ENCODE assay signal across 26 cellular contexts in the genomic region with DNA sequence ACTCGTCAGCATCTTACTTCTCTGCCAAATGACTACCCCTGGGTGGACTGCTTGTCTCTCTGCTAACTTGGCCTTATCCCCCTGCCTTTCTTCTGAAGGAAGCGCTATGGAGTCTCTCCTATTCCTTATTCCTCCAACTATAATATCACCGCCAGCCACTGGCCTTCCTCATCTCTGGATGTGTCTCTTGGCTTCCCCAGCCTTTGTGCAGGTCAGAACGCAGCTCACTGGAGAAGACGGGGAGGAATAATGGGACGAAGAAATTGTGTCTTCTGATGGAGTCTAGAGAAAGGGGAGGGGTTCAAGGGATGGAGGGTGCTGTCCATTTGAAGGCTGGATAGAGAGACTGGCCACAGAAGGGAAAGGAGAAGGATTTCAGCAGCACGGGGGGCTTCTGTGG. TPM values are rescaled to one million over a fixed set of nuclear protein-coding genes. Genes with fewer than 3 reads are reported as not detected.
DNase-seq lines count a peak whose midpoint lies in the region; ATAC-seq and TF ChIP-seq lines count a peak whose summit lies in the region.
"Had no signal": no experiment of that assay in that cellular context is flagged by ENCODE, and none has a peak within 500 bp of the region (broad histone marks: within the 10 kb centered on the region; RNA-seq: fewer than 3 reads in every experiment).

No MANE protein-coding gene starts in this region.

- H3K4me1 Mint-ChIP-seq in activated CD8-positive, alpha-beta memory T cell treated with anti-CD3 and anti-CD28 coated beads, Interleukin-2, amount 10 ng/mL, durations not matched to agents 7 days and 5 days: no peaks in the 10 kb centered on the region
- peaks cover 74% of the 10 kb centered on the region for H3K4me1 Mint-ChIP-seq in osteocyte (ENCODE audit: unreplicated experiment)

- H4K20me1 ChIP-seq in smooth muscle cell (ENCODE audit: low read depth): peaks cover 83% of the 10 kb centered on the region
- H4K20me1 ChIP-seq: BLaER1 treated with 17β-estradiol and CSF1 and Interleukin-3, amounts not matched to agents 10 nM and 100 nM had no signal

- no peak overlapping the region for H3K4me2 ChIP-seq in smooth muscle cell
- H3K4me2 ChIP-seq: GM23338 had no signal

- H3K4me3 ChIP-seq in colonic mucosa (no peak overlapping the region), SJCRH30 (no peak overlapping the region), smooth muscle cell (no peak overlapping the region)
- H3K4me3 ChIP-seq: BLaER1 treated with 17β-estradiol and CSF1 and Interleukin-3, amounts not matched to agents 10 nM and 100 nM; GM23338; Peyer's patch; SK-N-MC had no signal

- no peak overlapping the region for H3K27ac Mint-ChIP-seq in activated CD8-positive, alpha-beta memory T cell treated with anti-CD3 and anti-CD28 coated beads, Interleukin-2, amount 10 ng/mL, durations not matched to agents 7 days and 5 days
- peak overlapping the region; percentile 54 for H3K27ac Mint-ChIP-seq in osteocyte (ENCODE audit: unreplicated experiment)
- H3K27ac Mint-ChIP-seq: CD8-positive, alpha-beta T cell; GM23338 had no signal

- H3K27me3 ChIP-seq in colonic mucosa (no peaks in the 10 kb centered on the region), SJCRH30 (peaks cover 8% of the 10 kb centered on the region), smooth muscle cell (ENCODE audit: low read depth) (no peaks in the 10 kb centered on the region)
- H3K27me3 ChIP-seq: BLaER1 treated with 17β-estradiol and CSF1 and Interleukin-3, amounts not matched to agents 10 nM and 100 nM; Peyer's patch had no signal

- H2AFZ ChIP-seq in smooth muscle cell (ENCODE audit: low read depth): no peak overlapping the region
- H2AFZ ChIP-seq: GM23338 had no signal

- H3K9ac ChIP-seq in colonic mucosa (ENCODE audit: low read depth in 2 of 2, low read length in 2 of 2): no peak overlapping the region
- no peak overlapping the region for H3K9ac ChIP-seq in smooth muscle cell (ENCODE audit: low read depth)
- H3K9ac ChIP-seq: BLaER1 treated with 17β-estradiol and CSF1 and Interleukin-3, amounts not matched to agents 10 nM and 100 nM had no signal

- intact Hi-C loops in colonic mucosa (cut with DNase I): no loop called here

- TF ChIP-seq CTCF in colonic mucosa (IDR thresholded peaks at IDR 0.05) (no peak), osteocyte (IDR thresholded peaks at IDR 0.05) (no peak), smooth muscle cell (IDR thresholded peaks at IDR 0.05; ENCODE audit: borderline replicate concordance, insufficient read depth, poor library complexity, severe bottlenecking) (no peak)

- ATAC-seq in activated CD8-positive, alpha-beta memory T cell treated with anti-CD3 and anti-CD28 coated beads, Interleukin-2, amount 10 ng/mL, durations not matched to agents 7 days and 5 days: no peak
- ATAC-seq in GM21381 (IDR thresholded peaks at IDR 0.05; ENCODE audit: unreplicated experiment): no peak
- ATAC-seq: CD8-positive, alpha-beta T cell; GM23338; HepG2 had no signal

- no peaks in the 10 kb centered on the region for H3K9me3 Mint-ChIP-seq in activated CD8-positive, alpha-beta memory T cell treated with anti-CD3 and anti-CD28 coated beads, Interleukin-2, amount 10 ng/mL, durations not matched to agents 7 days and 5 days (ENCODE audit: low read depth)
- no peaks in the 10 kb centered on the region for H3K9me3 Mint-ChIP-seq in osteocyte (ENCODE audit: unreplicated experiment)
- H3K9me3 Mint-ChIP-seq: CD8-positive, alpha-beta T cell; GM23338 had no signal

- H3F3A ChIP-seq in smooth muscle cell (ENCODE audit: low read depth): peaks cover 15% of the 10 kb centered on the region

- H3K27ac ChIP-seq in colonic mucosa (no peak overlapping the region), SJCRH30 (no peak overlapping the region), smooth muscle cell (ENCODE audit: low read depth) (no peak overlapping the region)
- H3K27ac ChIP-seq: BLaER1 treated with 17β-estradiol and CSF1 and Interleukin-3, amounts not matched to agents 10 nM and 100 nM; HL-60; Peyer's patch; SK-N-MC had no signal

- DNase-seq in activated CD8-positive, alpha-beta memory T cell treated with anti-CD3 and anti-CD28 coated beads, Interleukin-2, amount 50 U/mL, for 48 hours: peak; percentile 10
- no peak for DNase-seq in activated CD8-positive, alpha-beta memory T cell treated with anti-CD3 and anti-CD28 coated beads, Interleukin-2, amount 10 ng/mL, durations not matched to agents 7 days and 5 days
- peak; percentile 3 for DNase-seq in colonic mucosa
- DNase-seq in osteocyte (ENCODE audit: extremely low spot score, unreplicated experiment): peak; percentile 64
- DNase-seq in SJCRH30: no peak
- no peak for DNase-seq in smooth muscle cell (lab: John Stamatoyannopoulos, UW; ENCODE audit: unreplicated experiment)
- DNase-seq: 8988T, DND-41, HCEC 1CT, KBM-7, MM.1S, NCI-H1092, NCI-H1436 treated with DMSO at 0.1 percent for 48 hours, NCI-H2029, NCI-H2227 treated with DMSO at 0.1 percent for 48 hours, NCI-H510A treated with DMSO at 0.1 percent for 48 hours, NCI-H748 treated with DMSO at 0.1 percent for 48 hours had no signal

- CTCF ChIA-PET in activated CD8-positive, alpha-beta memory T cell treated with anti-CD3 and anti-CD28 coated beads, Interleukin-2, amount 10 ng/mL, durations not matched to agents 7 days and 5 days (lab: Charles Lee): no interaction called here

- no peaks in the 10 kb centered on the region for H3K36me3 Mint-ChIP-seq in activated CD8-positive, alpha-beta memory T cell treated with anti-CD3 and anti-CD28 coated beads, Interleukin-2, amount 10 ng/mL, durations not matched to agents 7 days and 5 days
- peaks cover 61% of the 10 kb centered on the region for H3K36me3 Mint-ChIP-seq in osteocyte (ENCODE audit: unreplicated experiment)
- H3K36me3 Mint-ChIP-seq: CD8-positive, alpha-beta T cell had no signal

- WGBS in smooth muscle cell (ENCODE audit: low lambda C conversion rate): 83% methylated on average over 7 of the region's 7 CpGs

- H3K4me3 Mint-ChIP-seq in activated CD8-positive, alpha-beta memory T cell treated with anti-CD3 and anti-CD28 coated beads, Interleukin-2, amount 10 ng/mL, durations not matched to agents 7 days and 5 days: no peak overlapping the region
- peak overlapping the region; percentile 5 for H3K4me3 Mint-ChIP-seq in osteocyte (ENCODE audit: unreplicated experiment)
- H3K4me3 Mint-ChIP-seq: CD8-positive, alpha-beta T cell; GM23338 had no signal

- peaks cover 2% of the 10 kb centered on the region for H3K27me3 Mint-ChIP-seq in activated CD8-positive, alpha-beta memory T cell treated with anti-CD3 and anti-CD28 coated beads, Interleukin-2, amount 10 ng/mL, durations not matched to agents 7 days and 5 days
- H3K27me3 Mint-ChIP-seq in osteocyte (ENCODE audit: unreplicated experiment): no peaks in the 10 kb centered on the region

- H3K4me1 ChIP-seq in colonic mucosa: no peaks in the 10 kb centered on the region
- H3K4me1 ChIP-seq in SJCRH30: no peaks in the 10 kb centered on the region
- H3K4me1 ChIP-seq in smooth muscle cell (ENCODE audit: low read depth): peaks cover 16% of the 10 kb centered on the region
- H3K4me1 ChIP-seq: Peyer's patch had no signal

- no peaks in the 10 kb centered on the region for H3K9me3 ChIP-seq in colonic mucosa
- no peaks in the 10 kb centered on the region for H3K9me3 ChIP-seq in SJCRH30 (replicated peaks)
- no peaks in the 10 kb centered on the region for H3K9me3 ChIP-seq in smooth muscle cell (replicated peaks; ENCODE audit: low read depth)
- H3K9me3 ChIP-seq: BLaER1 treated with 17β-estradiol and CSF1 and Interleukin-3, amounts not matched to agents 10 nM and 100 nM; Peyer's patch had no signal

- H3K36me3 ChIP-seq in colonic mucosa (no peaks in the 10 kb centered on the region), SJCRH30 (no peaks in the 10 kb centered on the region), smooth muscle cell (ENCODE audit: low read depth) (no peaks in the 10 kb centered on the region)
- H3K36me3 ChIP-seq: BLaER1 treated with 17β-estradiol and CSF1 and Interleukin-3, amounts not matched to agents 10 nM and 100 nM; Peyer's patch had no signal

- peaks cover 47% of the 10 kb centered on the region for H3K79me2 ChIP-seq in smooth muscle cell (ENCODE audit: low read depth)

RNA-seq across cellular contexts. Expression of a gene that starts 16.9 kb away (rescaled TPM):
- total RNA-seq in activated CD8-positive, alpha-beta memory T cell treated with anti-CD3 and anti-CD28 coated beads, Interleukin-2, amount 10 ng/mL, durations not matched to agents 7 days and 5 days: under 1 TPM in 1 of 2 experiments, not detected in 1; 0.02 TPM
- 1 to 10 TPM; 2.4 to 4.1 TPM for total RNA-seq in colonic mucosa
- total RNA-seq in osteocyte: 1,149 and 1,161 TPM in 2 replicates
- total RNA-seq in SJCRH30 (2014; rRNA removed; shearing (Covaris generic)): not detected in 2 replicates
- total RNA-seq in smooth muscle cell: 85.9 and 87.8 TPM in 2 replicates
- 89.4 and 133 TPM in 2 replicates for polyA plus RNA-seq in smooth muscle cell
- total RNA-seq: CD8-positive, alpha-beta T cell; HepG2; HT-29 had no signal
- polyA plus RNA-seq: HepG2 had no signal

Comparison
In these comparisons a context has a peak if more than half of its experiments do, and no peak if none do; other contexts are left out.
1. DNase-seq: peak in activated CD8-positive, alpha-beta memory T cell treated with anti-CD3 and anti-CD28 coated beads, Interleukin-2, amount 50 U/mL, for 48 hours (single experiment), colonic mucosa (single experiment) and osteocyte (single experiment); none in activated CD8-positive, alpha-beta memory T cell treated with anti-CD3 and anti-CD28 coated beads, Interleukin-2, amount 10 ng/mL, durations not matched to agents 7 days and 5 days (single experiment), SJCRH30 (0 of 2) and smooth muscle cell (single experiment).
2. RNA of a gene that starts 16.9 kb away (total RNA-seq): 1,149 to 1,161 TPM in osteocyte and 85.9 to 87.8 TPM in smooth muscle cell; 2.4 to 4.1 TPM in colonic mucosa, 0.02 TPM in activated CD8-positive, alpha-beta memory T cell treated with anti-CD3 and anti-CD28 coated beads, Interleukin-2, amount 10 ng/mL, durations not matched to agents 7 days and 5 days and not detected in SJCRH30; every median in the first group is over 10 times any median in the second.